In the genomic region with DNA sequence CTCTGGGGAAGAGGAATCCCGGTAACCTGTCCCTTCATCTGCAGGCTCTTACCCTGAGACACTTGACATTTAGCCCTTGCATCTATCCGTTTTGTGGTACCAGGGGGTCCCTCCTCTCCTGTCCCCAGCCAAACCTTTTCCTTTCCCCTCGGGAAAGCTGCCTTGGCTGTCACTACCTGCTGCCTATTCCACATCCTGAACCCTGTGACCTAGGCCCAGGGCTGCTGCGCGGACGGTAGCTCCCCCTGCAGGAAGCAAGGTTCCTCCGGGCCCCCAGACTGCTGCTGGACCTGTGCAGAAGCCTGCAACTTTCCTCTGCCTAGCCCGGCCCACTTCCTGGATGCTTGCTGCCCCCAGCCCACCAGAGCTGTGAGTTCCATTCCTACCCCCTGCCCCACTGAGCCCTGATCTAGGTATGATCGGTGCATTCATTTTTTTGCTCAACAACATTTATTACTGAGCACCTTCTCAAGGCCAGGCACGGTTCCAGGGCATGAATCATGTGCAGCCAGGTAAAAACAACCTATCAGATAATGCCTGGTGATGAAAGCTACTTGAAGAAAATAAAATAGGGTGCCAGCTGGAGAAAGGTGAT, we compare ENCODE assay signal across 9 cellular contexts. TPM values are rescaled to one million over a fixed set of nuclear protein-coding genes. Genes with fewer than 3 reads are reported as not detected.
DNase-seq lines count a peak whose midpoint lies in the region; ATAC-seq, FAIRE-seq and TF ChIP-seq lines count a peak whose summit lies in the region.
"Had no signal": no experiment of that assay in that cellular context is flagged by ENCODE, and none has a peak within 500 bp of the region (broad histone marks: within the 10 kb centered on the region; RNA-seq: fewer than 3 reads in every experiment).

No MANE protein-coding gene starts in this region.

- no peak for TF ChIP-seq EP300 in HepG2 (IDR thresholded peaks at IDR 0.05; ENCODE audit: low read depth in 2 of 2, low read length in 2 of 2)
- no peak for TF ChIP-seq EP300 in HepG2 (CRISPR knock-in tag; IDR thresholded peaks at IDR 0.05; ENCODE audit: borderline replicate concordance)
- no peak for TF ChIP-seq EP300 in suprapubic skin (IDR thresholded peaks at IDR 0.05)

- intact Hi-C loops in HepG2 (cut with micrococcal nuclease; ENCODE audit: unreplicated experiment) = no loop called here

- in situ Hi-C loops in HepG2 (cut with HindIII; ENCODE audit: extremely low pct_ligation_motif_present, low pct_unique_long_range_greater_than_20kb) = no loop called here

- POLR2A ChIA-PET in HepG2 (lab: Yijun Ruan, JAX) = interaction anchor here (0.6 to 5.6 kb wide), 3 partner anchors 10 to 376 kb away, joined by 3 to 66 read pairs (median 5); a partner anchor contains a TSS

- ATAC-seq in HepG2 (peak; percentile 93), HG02938 (IDR thresholded peaks at IDR 0.05; ENCODE audit: unreplicated experiment) (no peak)

- FAIRE-seq in HepG2 (lab: Jason Lieb, UNC) = no peak
- FAIRE-seq: A204.1 had no signal

- H3K4me3 ChIP-seq in HepG2 (replicated peaks in 1 of 3; ENCODE audit: insufficient read depth in 1 of 3, low read depth in 2 of 3, low read length in 3 of 3) (no peak overlapping the region; a peak in 1 of 6 replicates), suprapubic skin (no peak overlapping the region)

- H3K9ac ChIP-seq in HepG2 (ENCODE audit: insufficient read depth, low read depth, low read length) = peak overlapping the region; percentile 17; the same call in 1 of the 2 replicates

- peak overlapping the region; percentile 44 for H3K4me2 ChIP-seq in HepG2 (ENCODE audit: low read depth, low read length)

- TF ChIP-seq POLR2A in HepG2 (IDR thresholded peaks at IDR 0.05; ENCODE audit: insufficient read depth in 1 of 2, low read depth in 2 of 2, low read length in 2 of 2) (no peak), suprapubic skin (IDR thresholded peaks at IDR 0.05) (no peak)

- WGBS in HepG2 (ENCODE audit: low lambda C conversion rate) = 22% methylated on average over 10 of the region's 10 CpGs
- WGBS in suprapubic skin = 38% methylated on average over 10 of the region's 10 CpGs

- H3K4me1 ChIP-seq in HepG2 (ENCODE audit: insufficient read depth, low read length) = peaks cover 26% of the 10 kb centered on the region
- peaks cover 35% of the 10 kb centered on the region for H3K4me1 ChIP-seq in suprapubic skin

- BruUV-seq in HepG2 (replicated peaks; lab: Mats Ljungman, UMichigan) = no TSS peak

- H2AFZ ChIP-seq in HepG2 (ENCODE audit: low read length) = no peak overlapping the region

- H3K27me3 ChIP-seq in HepG2 (ENCODE audit: control insufficient read depth in 1 of 2, insufficient read depth in 2 of 2, low read length in 2 of 2) (peaks cover 0 to 7% of the 10 kb centered on the region in 2 experiments; a peak in 1 of 5 replicates), suprapubic skin (no peaks in the 10 kb centered on the region)

- TF ChIP-seq RAD21 in HepG2 (CRISPR knock-in tag; IDR thresholded peaks at IDR 0.05) = peak; percentile 81

- CTCF ChIA-PET in HepG2 (lab: Yijun Ruan, JAX; ENCODE audit: low intra/inter-chr PET ratio, low total read pairs) = interaction anchor here (1.6 kb wide), 2 partner anchors 13 to 23 kb away, joined by 4 to 6 read pairs; a partner anchor contains a TSS

- H4K20me1 ChIP-seq in HepG2 (ENCODE audit: insufficient read depth, low read length) = no peaks in the 10 kb centered on the region

- no peak overlapping the region for H3K27ac ChIP-seq in HepG2 (ENCODE audit: extremely low read length, insufficient read depth, low read length)
- no peak overlapping the region for H3K27ac ChIP-seq in suprapubic skin

- peak; percentile 95 for TF ChIP-seq CTCF in HepG2 (CRISPR knock-in tag; IDR thresholded peaks at IDR 0.05)
- TF ChIP-seq CTCF in suprapubic skin (IDR thresholded peaks at IDR 0.05) = peak in 1 of 2 donors; percentile 48

- H3K79me2 ChIP-seq in HepG2 (ENCODE audit: insufficient read depth, low read length) = no peaks in the 10 kb centered on the region

- H3K36me3 ChIP-seq in HepG2 (replicated peaks in 1 of 2; ENCODE audit: control insufficient read depth in 1 of 2, insufficient read depth in 2 of 2, low read length in 2 of 2) (no peaks in the 10 kb centered on the region), suprapubic skin (no peaks in the 10 kb centered on the region)

- H3K9me3 ChIP-seq in HepG2 (ENCODE audit: low read length) (no peaks in the 10 kb centered on the region), suprapubic skin (no peaks in the 10 kb centered on the region)

- DNase-seq in DMS 273 (lab: John Stamatoyannopoulos, UW; ENCODE audit: unreplicated experiment) = peak; percentile 68
- DNase-seq in DMS 273 treated with DMSO at 0.1 percent for 48 hours (lab: John Stamatoyannopoulos, UW) = no peak
- DNase-seq in NCI-H82 treated with DMSO at 0.1 percent for 48 hours (lab: John Stamatoyannopoulos, UW; ENCODE audit: unreplicated experiment) = peak; percentile 33
- DNase-seq in activated naive CD4-positive, alpha-beta T cell treated with anti-CD3 and anti-CD28 coated beads, Interleukin-2, amount 50 U/mL, for 16 hours = peak; percentile 55
- peak; percentile 62 for DNase-seq in HepG2 (ENCODE audit: low spot score)
- DNase-seq in suprapubic skin (ENCODE audit: low spot score in 2 of 2) = no peak
- DNase-seq in dedifferentiated amniotic fluid mesenchymal stem cell (ENCODE audit: extremely low spot score) = no peak

RNA-seq across cellular contexts. Expression of a gene that starts 10.5 kb away (rescaled TPM):
- total RNA-seq in HepG2 (2016; rRNA removed; fragmentation: Illumina TruSeq; extraction: Trizol) (925 and 999 TPM in 2 replicates), suprapubic skin (100 to 1,000 TPM; 794 to 967 (median 870) TPM)
- 363 and 383 TPM in 2 replicates for total RNA-seq in HepG2 (2016; cell fraction: cytosol; rRNA removed; fragmentation: Illumina TruSeq; extraction: Trizol; ENCODE audit: low read depth)
- total RNA-seq in HepG2 (2016; cell fraction: insoluble cytoplasmic fraction; rRNA removed; fragmentation: Illumina TruSeq; extraction: Trizol) = 919 and 949 TPM in 2 replicates
- 400 and 482 TPM in 2 replicates for total RNA-seq in HepG2 (2016; cell fraction: membrane; rRNA removed; fragmentation: Illumina TruSeq; extraction: Trizol)
- total RNA-seq in HepG2 (2016; cell fraction: nucleus; rRNA removed; fragmentation: Illumina TruSeq; extraction: Trizol) = 406 and 421 TPM in 2 replicates
- polyA plus RNA-seq in HepG2 (2011; rRNA removed) = 1,884 and 1,912 TPM in 2 replicates
- polyA plus RNA-seq in HepG2 (2011; cell fraction: cytosol; rRNA removed) = 1,982 and 2,786 TPM in 2 replicates
- 1,265 and 1,338 TPM in 2 replicates for polyA plus RNA-seq in HepG2 (2011; cell fraction: nucleus; rRNA removed)
- polyA plus RNA-seq in HepG2 (2012) = 2,541 and 2,865 TPM in 2 replicates
- 565 and 614 TPM in 2 replicates for polyA plus RNA-seq in HepG2 (2016; cell fraction: cytosol; fragmentation: Illumina TruSeq; extraction: Trizol; ENCODE audit: low read depth)
- 1,258 and 1,452 TPM in 2 replicates for polyA plus RNA-seq in HepG2 (2016; cell fraction: insoluble cytoplasmic fraction; fragmentation: Illumina TruSeq; extraction: Trizol; ENCODE audit: low read depth)
- 559 and 571 TPM in 2 replicates for polyA plus RNA-seq in HepG2 (2016; cell fraction: membrane; fragmentation: Illumina TruSeq; extraction: Trizol; ENCODE audit: low read depth)
- polyA plus RNA-seq in HepG2 (2016; cell fraction: nucleus; fragmentation: Illumina TruSeq; extraction: Trizol; ENCODE audit: insufficient read depth, low read depth) = 791 and 794 TPM in 2 replicates
- polyA minus RNA-seq in HepG2 (2011; rRNA and poly(A)+ RNA removed; ENCODE audit: low replicate concordance) = 1,277 and 3,284 TPM in 2 replicates
- 1,933 and 2,188 TPM in 2 replicates for polyA minus RNA-seq in HepG2 (2011; cell fraction: cytosol; rRNA and poly(A)+ RNA removed)
- 380 and 520 TPM in 2 replicates for polyA minus RNA-seq in HepG2 (2011; cell fraction: nucleus; rRNA and poly(A)+ RNA removed)

RNA-seq across cellular contexts. Expression of a gene that starts 20.7 kb away (rescaled TPM):
- total RNA-seq in HepG2 (2016; rRNA removed; fragmentation: Illumina TruSeq; extraction: Trizol) (176 and 177 TPM in 2 replicates), suprapubic skin (10 to 100 TPM; 52.0 to 66.0 (median 61.2) TPM)
- total RNA-seq in HepG2 (2016; cell fraction: cytosol; rRNA removed; fragmentation: Illumina TruSeq; extraction: Trizol; ENCODE audit: low read depth) = 65.7 and 77.2 TPM in 2 replicates
- 171 and 181 TPM in 2 replicates for total RNA-seq in HepG2 (2016; cell fraction: insoluble cytoplasmic fraction; rRNA removed; fragmentation: Illumina TruSeq; extraction: Trizol)
- 128 and 142 TPM in 2 replicates for total RNA-seq in HepG2 (2016; cell fraction: membrane; rRNA removed; fragmentation: Illumina TruSeq; extraction: Trizol)
- 74.9 and 87.3 TPM in 2 replicates for total RNA-seq in HepG2 (2016; cell fraction: nucleus; rRNA removed; fragmentation: Illumina TruSeq; extraction: Trizol)
- 220 and 272 TPM in 2 replicates for polyA plus RNA-seq in HepG2 (2011; rRNA removed)
- polyA plus RNA-seq in HepG2 (2011; cell fraction: cytosol; rRNA removed) = 258 and 302 TPM in 2 replicates
- 210 and 223 TPM in 2 replicates for polyA plus RNA-seq in HepG2 (2011; cell fraction: nucleus; rRNA removed)
- polyA plus RNA-seq in HepG2 (2012) = 137 and 191 TPM in 2 replicates
- 74.4 and 81.5 TPM in 2 replicates for polyA plus RNA-seq in HepG2 (2016; cell fraction: cytosol; fragmentation: Illumina TruSeq; extraction: Trizol; ENCODE audit: low read depth)
- polyA plus RNA-seq in HepG2 (2016; cell fraction: insoluble cytoplasmic fraction; fragmentation: Illumina TruSeq; extraction: Trizol; ENCODE audit: low read depth) = 211 and 227 TPM in 2 replicates
- 119 and 131 TPM in 2 replicates for polyA plus RNA-seq in HepG2 (2016; cell fraction: membrane; fragmentation: Illumina TruSeq; extraction: Trizol; ENCODE audit: low read depth)
- 198 and 202 TPM in 2 replicates for polyA plus RNA-seq in HepG2 (2016; cell fraction: nucleus; fragmentation: Illumina TruSeq; extraction: Trizol; ENCODE audit: insufficient read depth, low read depth)
- 448 and 594 TPM in 2 replicates for polyA minus RNA-seq in HepG2 (2011; rRNA and poly(A)+ RNA removed; ENCODE audit: low replicate concordance)
- 140 and 151 TPM in 2 replicates for polyA minus RNA-seq in HepG2 (2011; cell fraction: cytosol; rRNA and poly(A)+ RNA removed)
- polyA minus RNA-seq in HepG2 (2011; cell fraction: nucleus; rRNA and poly(A)+ RNA removed) = 46.2 and 53.8 TPM in 2 replicates

RNA-seq across cellular contexts. Expression of a gene that starts 24.0 kb away (rescaled TPM):
- total RNA-seq in HepG2 (2016; rRNA removed; fragmentation: Illumina TruSeq; extraction: Trizol) = not detected in 2 replicates
- total RNA-seq in HepG2 (2016; cell fraction: cytosol; rRNA removed; fragmentation: Illumina TruSeq; extraction: Trizol; ENCODE audit: low read depth) = not detected in 2 replicates
- total RNA-seq in HepG2 (2016; cell fraction: insoluble cytoplasmic fraction; rRNA removed; fragmentation: Illumina TruSeq; extraction: Trizol) = not detected in 2 replicates
- not detected in 2 replicates for total RNA-seq in HepG2 (2016; cell fraction: membrane; rRNA removed; fragmentation: Illumina TruSeq; extraction: Trizol)
- total RNA-seq in HepG2 (2016; cell fraction: nucleus; rRNA removed; fragmentation: Illumina TruSeq; extraction: Trizol) = not detected in 2 replicates
- polyA plus RNA-seq in HepG2 (2011; rRNA removed) = 0.24 TPM in 1 of 2 replicates, not detected in the other
- not detected in 2 replicates for polyA plus RNA-seq in HepG2 (2011; cell fraction: cytosol; rRNA removed)
- polyA plus RNA-seq in HepG2 (2011; cell fraction: nucleus; rRNA removed) = 0.10 and 0.54 TPM in 2 replicates
- polyA plus RNA-seq in HepG2 (2012) = not detected in 2 replicates
- polyA plus RNA-seq in HepG2 (2016; cell fraction: cytosol; fragmentation: Illumina TruSeq; extraction: Trizol; ENCODE audit: low read depth) = not detected in 2 replicates
- polyA plus RNA-seq in HepG2 (2016; cell fraction: insoluble cytoplasmic fraction; fragmentation: Illumina TruSeq; extraction: Trizol; ENCODE audit: low read depth) = not detected in 2 replicates
- not detected in 2 replicates for polyA plus RNA-seq in HepG2 (2016; cell fraction: membrane; fragmentation: Illumina TruSeq; extraction: Trizol; ENCODE audit: low read depth)
- polyA plus RNA-seq in HepG2 (2016; cell fraction: nucleus; fragmentation: Illumina TruSeq; extraction: Trizol; ENCODE audit: insufficient read depth, low read depth) = not detected in 2 replicates
- polyA minus RNA-seq in HepG2 (2011; rRNA and poly(A)+ RNA removed; ENCODE audit: low replicate concordance) = 0.72 TPM in 1 of 2 replicates, not detected in the other
- not detected in 2 replicates for polyA minus RNA-seq in HepG2 (2011; cell fraction: cytosol; rRNA and poly(A)+ RNA removed)
- polyA minus RNA-seq in HepG2 (2011; cell fraction: nucleus; rRNA and poly(A)+ RNA removed) = not detected in 2 replicates
- 1 to 10 TPM in 1 of 4 donors, under 1 TPM in 1, not detected in 2; 0.81 to 1.4 TPM for total RNA-seq in suprapubic skin

RNA-seq across cellular contexts. Expression of a gene that starts 32.1 kb away (rescaled TPM):
- not detected in 2 replicates for total RNA-seq in HepG2 (2016; rRNA removed; fragmentation: Illumina TruSeq; extraction: Trizol)
- total RNA-seq in HepG2 (2016; cell fraction: cytosol; rRNA removed; fragmentation: Illumina TruSeq; extraction: Trizol; ENCODE audit: low read depth) = not detected in 2 replicates
- not detected in 2 replicates for total RNA-seq in HepG2 (2016; cell fraction: insoluble cytoplasmic fraction; rRNA removed; fragmentation: Illumina TruSeq; extraction: Trizol)
- total RNA-seq in HepG2 (2016; cell fraction: membrane; rRNA removed; fragmentation: Illumina TruSeq; extraction: Trizol) = not detected in 2 replicates
- total RNA-seq in HepG2 (2016; cell fraction: nucleus; rRNA removed; fragmentation: Illumina TruSeq; extraction: Trizol) = not detected in 2 replicates
- polyA plus RNA-seq in HepG2 (2011; rRNA removed) = not detected in 2 replicates
- polyA plus RNA-seq in HepG2 (2011; cell fraction: cytosol; rRNA removed) = not detected in 2 replicates
- polyA plus RNA-seq in HepG2 (2011; cell fraction: nucleus; rRNA removed) = not detected in 2 replicates
- not detected in 2 replicates for polyA plus RNA-seq in HepG2 (2012)
- polyA plus RNA-seq in HepG2 (2016; cell fraction: cytosol; fragmentation: Illumina TruSeq; extraction: Trizol; ENCODE audit: low read depth) = not detected in 2 replicates
- polyA plus RNA-seq in HepG2 (2016; cell fraction: insoluble cytoplasmic fraction; fragmentation: Illumina TruSeq; extraction: Trizol; ENCODE audit: low read depth) = not detected in 2 replicates
- polyA plus RNA-seq in HepG2 (2016; cell fraction: membrane; fragmentation: Illumina TruSeq; extraction: Trizol; ENCODE audit: low read depth) = not detected in 2 replicates
- polyA plus RNA-seq in HepG2 (2016; cell fraction: nucleus; fragmentation: Illumina TruSeq; extraction: Trizol; ENCODE audit: insufficient read depth, low read depth) = not detected in 2 replicates
- polyA minus RNA-seq in HepG2 (2011; rRNA and poly(A)+ RNA removed; ENCODE audit: low replicate concordance) = not detected in 2 replicates
- not detected in 2 replicates for polyA minus RNA-seq in HepG2 (2011; cell fraction: cytosol; rRNA and poly(A)+ RNA removed)
- not detected in 2 replicates for polyA minus RNA-seq in HepG2 (2011; cell fraction: nucleus; rRNA and poly(A)+ RNA removed)
- total RNA-seq in suprapubic skin = not detected

RNA-seq across cellular contexts. Expression of a gene that starts 36.7 kb away (rescaled TPM):
- total RNA-seq in HepG2 (2016; rRNA removed; fragmentation: Illumina TruSeq; extraction: Trizol) (0.24 TPM in 1 of 2 replicates, not detected in the other), suprapubic skin (1 to 10 TPM; 2.7 to 7.6 (median 4.7) TPM)
- total RNA-seq in HepG2 (2016; cell fraction: cytosol; rRNA removed; fragmentation: Illumina TruSeq; extraction: Trizol; ENCODE audit: low read depth) = 0.09 and 0.20 TPM in 2 replicates
- 0.16 and 0.37 TPM in 2 replicates for total RNA-seq in HepG2 (2016; cell fraction: insoluble cytoplasmic fraction; rRNA removed; fragmentation: Illumina TruSeq; extraction: Trizol)
- 0.21 and 0.22 TPM in 2 replicates for total RNA-seq in HepG2 (2016; cell fraction: membrane; rRNA removed; fragmentation: Illumina TruSeq; extraction: Trizol)
- total RNA-seq in HepG2 (2016; cell fraction: nucleus; rRNA removed; fragmentation: Illumina TruSeq; extraction: Trizol) = 0.25 and 0.47 TPM in 2 replicates
- polyA plus RNA-seq in HepG2 (2011; rRNA removed) = 0.42 and 0.51 TPM in 2 replicates
- 0.08 and 0.24 TPM in 2 replicates for polyA plus RNA-seq in HepG2 (2011; cell fraction: cytosol; rRNA removed)
- polyA plus RNA-seq in HepG2 (2011; cell fraction: nucleus; rRNA removed) = 1.6 and 1.8 TPM in 2 replicates
- 0.36 and 0.44 TPM in 2 replicates for polyA plus RNA-seq in HepG2 (2012)
- 0.35 and 0.51 TPM in 2 replicates for polyA plus RNA-seq in HepG2 (2016; cell fraction: cytosol; fragmentation: Illumina TruSeq; extraction: Trizol; ENCODE audit: low read depth)
- polyA plus RNA-seq in HepG2 (2016; cell fraction: insoluble cytoplasmic fraction; fragmentation: Illumina TruSeq; extraction: Trizol; ENCODE audit: low read depth) = 0.25 and 0.34 TPM in 2 replicates
- polyA plus RNA-seq in HepG2 (2016; cell fraction: membrane; fragmentation: Illumina TruSeq; extraction: Trizol; ENCODE audit: low read depth) = 0.39 and 0.63 TPM in 2 replicates
- polyA plus RNA-seq in HepG2 (2016; cell fraction: nucleus; fragmentation: Illumina TruSeq; extraction: Trizol; ENCODE audit: insufficient read depth, low read depth) = 0.78 and 1.4 TPM in 2 replicates
- polyA minus RNA-seq in HepG2 (2011; rRNA and poly(A)+ RNA removed; ENCODE audit: low replicate concordance) = 1.1 TPM in 1 of 2 replicates, not detected in the other
- polyA minus RNA-seq in HepG2 (2011; cell fraction: cytosol; rRNA and poly(A)+ RNA removed) = not detected in 2 replicates
- 0.39 and 0.62 TPM in 2 replicates for polyA minus RNA-seq in HepG2 (2011; cell fraction: nucleus; rRNA and poly(A)+ RNA removed)

Comparison
In these comparisons a context has a peak if more than half of its experiments do, and no peak if none do; other contexts are left out.
1. DNase-seq: peak in DMS 273 (single experiment), NCI-H82 treated with DMSO at 0.1 percent for 48 hours (single experiment), activated naive CD4-positive, alpha-beta T cell treated with anti-CD3 and anti-CD28 coated beads, Interleukin-2, amount 50 U/mL, for 16 hours (single experiment) and HepG2 (single experiment); none in DMS 273 treated with DMSO at 0.1 percent for 48 hours (single experiment), suprapubic skin (0 of 2) and dedifferentiated amniotic fluid mesenchymal stem cell (single experiment).